Comparison of ENCODE assay signal across 24 cellular contexts in the genomic region with DNA sequence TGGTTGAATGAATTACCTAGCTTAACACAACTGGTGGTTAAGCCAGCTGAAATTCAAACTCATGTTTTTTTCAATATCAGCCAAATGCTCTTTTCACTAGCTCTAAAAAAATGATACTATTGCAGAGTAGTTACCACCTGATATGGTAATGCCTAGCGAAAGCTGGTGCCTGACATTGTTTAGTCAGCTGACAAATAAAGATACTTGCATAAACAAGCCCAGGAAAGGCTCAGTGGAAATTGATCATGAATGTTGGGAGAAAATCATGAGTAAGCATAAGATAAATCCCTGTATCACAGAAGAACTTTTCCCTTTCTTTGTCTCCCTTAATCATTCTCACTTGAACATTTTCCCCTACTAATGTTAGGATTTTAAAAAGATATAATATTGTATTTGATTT. TPM values are rescaled to one million over a fixed set of nuclear protein-coding genes. Genes with fewer than 3 reads are reported as not detected.
DNase-seq lines count a peak whose midpoint lies in the region; ATAC-seq, FAIRE-seq and TF ChIP-seq lines count a peak whose summit lies in the region.
"Had no signal": no experiment of that assay in that cellular context is flagged by ENCODE, and none has a peak within 500 bp of the region (broad histone marks: within the 10 kb centered on the region; RNA-seq: fewer than 3 reads in every experiment).

No MANE protein-coding gene starts in this region.

- no peak for TF ChIP-seq CTCF in body of pancreas (IDR thresholded peaks at IDR 0.05)
- TF ChIP-seq CTCF in epithelial cell of esophagus (IDR thresholded peaks at IDR 0.05; ENCODE audit: insufficient read depth, low read depth, low read length, missing control alignments) = no peak
- TF ChIP-seq CTCF in pancreas (IDR thresholded peaks at IDR 0.05) = no peak

- FAIRE-seq in H54 (lab: Jason Lieb, UNC) = peak; percentile 6
- no peak for FAIRE-seq in pancreas (lab: Jason Lieb, UNC)
- FAIRE-seq: A549, G401.6, GM12892, H1 had no signal

- H3K36me3 ChIP-seq in body of pancreas (replicated peaks in 1 of 2; ENCODE audit: insufficient read depth in 1 of 2, low read depth in 2 of 2) = no peaks in the 10 kb centered on the region
- H3K36me3 ChIP-seq in pancreas = no peaks in the 10 kb centered on the region

- 30 to 58% methylated on average over 1 of the region's 1 CpG for WGBS in body of pancreas, 2 donors
- whole genome bisulfite sequencing in pancreas, 2 donors = 24 to 34% methylated on average over 1 of the region's 1 CpG

- intact Hi-C loops in body of pancreas (cut with DNase I) (no loop called here), pancreas (cut with DNase I) (loop anchor here in 1 of 3 donors (5.0 kb wide), 1 partner anchor 602 kb away; no protein-coding TSS in a partner anchor)

- ATAC-seq in body of pancreas = peak; percentile 35
- peak; percentile 50 to 60 (median 54) for ATAC-seq in pancreas
- ATAC-seq in GM21737 (IDR thresholded peaks at IDR 0.05; ENCODE audit: unreplicated experiment) = no peak
- ATAC-seq: A549, HCT116 had no signal

- H3K27ac ChIP-seq in body of pancreas (no peak overlapping the region), pancreas (no peak overlapping the region)
- H3K27ac ChIP-seq: A549, GM23248 had no signal

- no peak overlapping the region for H3K4me3 ChIP-seq in body of pancreas
- H3K4me3 ChIP-seq in epithelial cell of esophagus (ENCODE audit: low read length) = no peak overlapping the region
- H3K4me3 ChIP-seq in pancreas = no peak overlapping the region
- H3K4me3 ChIP-seq: A549, GM23248 had no signal

- DNase-seq in H54 (ENCODE audit: insufficient read length, low spot score) (no peak), body of pancreas (no peak), epithelial cell of esophagus (ENCODE audit: low read depth) (peak; percentile 57), pancreas (no peak), AG08396 (ENCODE audit: low spot score) (no peak), NCI-H146 (lab: John Stamatoyannopoulos, UW) (no peak), DMS53 treated with DMSO at 0.1 percent for 48 hours (lab: John Stamatoyannopoulos, UW; ENCODE audit: unreplicated experiment) (no peak)
- DNase-seq: 8988T; ACHN; C1 segment of cervical spinal cord; Calu3; CD4-positive, alpha-beta memory T cell; COR-L47; DMS53; DND-41; GM23248; H9 had no signal

- no peaks in the 10 kb centered on the region for H3K4me1 ChIP-seq in body of pancreas
- H3K4me1 ChIP-seq in pancreas = peaks cover 0 to 4% (median 0%) of the 10 kb centered on the region in 3 donors
- H3K4me1 ChIP-seq: A549 had no signal

- no peak for TF ChIP-seq POLR2A in H54 (IDR thresholded peaks at IDR 0.05; ENCODE audit: low read depth, low read length)
- no peak for TF ChIP-seq POLR2A in body of pancreas (IDR thresholded peaks at IDR 0.05)

- no peaks in the 10 kb centered on the region for H3K27me3 ChIP-seq in body of pancreas
- H3K27me3 ChIP-seq in pancreas = no peaks in the 10 kb centered on the region

- H3K9me3 ChIP-seq in body of pancreas (no peaks in the 10 kb centered on the region), pancreas (no peaks in the 10 kb centered on the region)
- H3K9me3 ChIP-seq: A549 had no signal

RNA-seq across cellular contexts. Expression of gene FGF10, which starts 54.6 kb away (rescaled TPM):
- 10 to 100 TPM in 1 of 2 donors, 1 to 10 TPM in 1; 8.6 to 11.5 TPM for total RNA-seq in body of pancreas
- total RNA-seq in pancreas = 1 to 10 TPM; 5.7 to 8.5 (median 6.5) TPM
- polyA plus RNA-seq in pancreas = 1 to 10 TPM; 1.8 to 3.8 TPM
- total RNA-seq: Calu3; CD4-positive, alpha-beta memory T cell; GM23248; H9 had no signal
- polyA plus RNA-seq: A549; BJ; CD4-positive, alpha-beta memory T cell; GM23248 had no signal
